ENCODE assay signal across 14 cellular contexts in genomic region chr18:49648811-49649210, GRCh38.
A peak's percentile ranks its signal among the peaks of the same experiment; 100 is the strongest.
DNase-seq lines count a peak whose midpoint lies in the region; ATAC-seq and TF ChIP-seq lines count a peak whose summit lies in the region.
"Had no signal": no experiment of that assay in that cellular context is flagged by ENCODE, and none has a peak within 500 bp of the region (broad histone marks: within the 10 kb centered on the region; RNA-seq: fewer than 3 reads in every experiment).

No MANE protein-coding gene starts in this region.

- TF ChIP-seq CTCF in GM06990 (IDR thresholded peaks at IDR 0.05; ENCODE audit: insufficient read depth, low read length, poor library complexity, severe bottlenecking), result peak; percentile 30
- TF ChIP-seq CTCF in LNCAP (IDR thresholded peaks at IDR 0.05), result peak; percentile 12; the same call in 1 of the 2 replicates
- peak; percentile 66 for TF ChIP-seq CTCF in endodermal cell (conservative IDR thresholded peaks at IDR 0.05)
- peak; percentile 25 for TF ChIP-seq CTCF in osteoblast (IDR thresholded peaks at IDR 0.05; ENCODE audit: extremely low read depth, low read depth, low read length)

- H3K27me3 Mint-ChIP-seq in endodermal cell (ENCODE audit: insufficient read depth), result no peaks in the 10 kb centered on the region
- peaks cover 3% of the 10 kb centered on the region for H3K27me3 Mint-ChIP-seq in activated naive CD4-positive, alpha-beta T cell treated with anti-CD3 and anti-CD28 coated beads, Interleukin-2, amount 10 ng/mL, durations not matched to agents 7 days and 5 days

- no peak overlapping the region for H3K4me3 Mint-ChIP-seq in endodermal cell
- H3K4me3 Mint-ChIP-seq in activated naive CD4-positive, alpha-beta T cell treated with anti-CD3 and anti-CD28 coated beads, Interleukin-2, amount 10 ng/mL, durations not matched to agents 7 days and 5 days, result no peak overlapping the region
- H3K4me3 Mint-ChIP-seq: stimulated activated memory B cell treated with anti-CD40 and anti-IgM and Interleukin-4, amounts not matched to agents 10 μg/mL and 1 μg/mL and 100 μg/mL, for 72 hours had no signal

- H3K4me1 Mint-ChIP-seq in endodermal cell, result peaks cover 12% of the 10 kb centered on the region
- no peaks in the 10 kb centered on the region for H3K4me1 Mint-ChIP-seq in activated naive CD4-positive, alpha-beta T cell treated with anti-CD3 and anti-CD28 coated beads, Interleukin-2, amount 10 ng/mL, durations not matched to agents 7 days and 5 days
- H3K4me1 Mint-ChIP-seq: stimulated activated memory B cell treated with anti-CD40 and anti-IgM and Interleukin-4, amounts not matched to agents 10 μg/mL and 1 μg/mL and 100 μg/mL, for 72 hours had no signal

- DNase-seq in GM06990 (ENCODE audit: extremely low read depth, insufficient read length) (no peak), endodermal cell (peak; percentile 39), osteoblast (ENCODE audit: insufficient read length, low spot score, missing footprints) (no peak), HK-2 (ENCODE audit: unreplicated experiment) (no peak), glomerular visceral epithelial cell (ENCODE audit: extremely low spot score) (no peak)
- DNase-seq in activated naive CD4-positive, alpha-beta T cell treated with anti-CD3 and anti-CD28 coated beads, Interleukin-2, amount 10 ng/mL, durations not matched to agents 7 days and 5 days, result no peak
- DNase-seq: activated T-cell treated with anti-CD3 and anti-CD28 coated beads, Interleukin-2, amount 50 U/mL, for 1 hour; HCEC 1CT; retina; stimulated activated CD4-positive, alpha-beta T cell treated with anti-CD3 and anti-CD28 coated beads, Interleukin-4, amount 100 ng/mL, for 4 hours had no signal

- H3K27ac ChIP-seq in endodermal cell (ENCODE audit: low read depth, low read length) (no peak overlapping the region), osteoblast (ENCODE audit: low read depth, low read length) (no peak overlapping the region)
- H3K27ac ChIP-seq: BLaER1 treated with 17β-estradiol and CSF1 and Interleukin-3, amounts not matched to agents 10 nM and 100 nM had no signal

- 100% methylated on average over 2 to 3 of the region's 3 CpGs for WGBS in endodermal cell (ENCODE audit: insufficient coverage in 1 of 2, insufficient read length in 1 of 2), 2 experiments

- ATAC-seq in GM21390 (IDR thresholded peaks at IDR 0.05; ENCODE audit: unreplicated experiment), result no peak
- ATAC-seq: stimulated activated memory B cell treated with anti-CD40 and anti-IgM and Interleukin-4, amounts not matched to agents 10 μg/mL and 1 μg/mL and 100 μg/mL, for 72 hours had no signal

- H3K27me3 ChIP-seq in GM06990 (replicated peaks; ENCODE audit: control insufficient read depth, insufficient read depth, low read length) (no peaks in the 10 kb centered on the region), endodermal cell (ENCODE audit: control insufficient read depth, insufficient read depth, low read length, poor library complexity, severe bottlenecking) (no peaks in the 10 kb centered on the region), osteoblast (ENCODE audit: insufficient read depth, low read length) (no peaks in the 10 kb centered on the region)
- H3K27me3 ChIP-seq: BLaER1 treated with 17β-estradiol and CSF1 and Interleukin-3, amounts not matched to agents 10 nM and 100 nM had no signal

- H3K79me2 ChIP-seq in osteoblast (ENCODE audit: insufficient read depth, low read length), result no peaks in the 10 kb centered on the region

- H3K9me3 Mint-ChIP-seq in endodermal cell, result no peaks in the 10 kb centered on the region
- no peaks in the 10 kb centered on the region for H3K9me3 Mint-ChIP-seq in activated naive CD4-positive, alpha-beta T cell treated with anti-CD3 and anti-CD28 coated beads, Interleukin-2, amount 10 ng/mL, durations not matched to agents 7 days and 5 days
- H3K9me3 Mint-ChIP-seq: stimulated activated memory B cell treated with anti-CD40 and anti-IgM and Interleukin-4, amounts not matched to agents 10 μg/mL and 1 μg/mL and 100 μg/mL, for 72 hours had no signal

- H3K9me3 ChIP-seq in endodermal cell (ENCODE audit: control insufficient read depth, low read length), result no peaks in the 10 kb centered on the region
- H3K9me3 ChIP-seq in osteoblast (ENCODE audit: low read depth, low read length), result no peaks in the 10 kb centered on the region
- H3K9me3 ChIP-seq: BLaER1 treated with 17β-estradiol and CSF1 and Interleukin-3, amounts not matched to agents 10 nM and 100 nM had no signal

- no peaks in the 10 kb centered on the region for H3K4me1 ChIP-seq in endodermal cell (ENCODE audit: control insufficient read depth, insufficient read depth, low read length)
- peaks cover 24% of the 10 kb centered on the region for H3K4me1 ChIP-seq in osteoblast (ENCODE audit: insufficient read depth, low read length)
- H3K4me1 ChIP-seq: BLaER1 treated with 17β-estradiol and CSF1 and Interleukin-3, amounts not matched to agents 10 nM and 100 nM had no signal

- H3K9ac ChIP-seq in endodermal cell (ENCODE audit: extremely low read depth, low read length, poor library complexity, severe bottlenecking), result no peak overlapping the region
- H3K9ac ChIP-seq: BLaER1 treated with 17β-estradiol and CSF1 and Interleukin-3, amounts not matched to agents 10 nM and 100 nM had no signal

- no peaks in the 10 kb centered on the region for H3K36me3 ChIP-seq in GM06990 (ENCODE audit: control insufficient read depth, insufficient read depth, low read length)
- H3K36me3 ChIP-seq in endodermal cell (ENCODE audit: control insufficient read depth, insufficient read depth, low read length), result no peaks in the 10 kb centered on the region
- H3K36me3 ChIP-seq in osteoblast (ENCODE audit: insufficient read depth, low read length), result no peaks in the 10 kb centered on the region
- H3K36me3 ChIP-seq: BLaER1 treated with 17β-estradiol and CSF1 and Interleukin-3, amounts not matched to agents 10 nM and 100 nM had no signal

- H4K20me1 ChIP-seq in osteoblast (ENCODE audit: insufficient read depth, low read length), result no peaks in the 10 kb centered on the region
- H4K20me1 ChIP-seq: BLaER1 treated with 17β-estradiol and CSF1 and Interleukin-3, amounts not matched to agents 10 nM and 100 nM had no signal

- H3K4me2 ChIP-seq in osteoblast (ENCODE audit: insufficient read depth, low read length), result no peak overlapping the region
- H3K4me2 ChIP-seq: BLaER1 treated with 17β-estradiol and CSF1 and Interleukin-3, amounts not matched to agents 10 nM and 100 nM had no signal

- no peaks in the 10 kb centered on the region for H3K36me3 Mint-ChIP-seq in endodermal cell (ENCODE audit: low read depth)
- no peaks in the 10 kb centered on the region for H3K36me3 Mint-ChIP-seq in activated naive CD4-positive, alpha-beta T cell treated with anti-CD3 and anti-CD28 coated beads, Interleukin-2, amount 10 ng/mL, durations not matched to agents 7 days and 5 days
- H3K36me3 Mint-ChIP-seq: stimulated activated memory B cell treated with anti-CD40 and anti-IgM and Interleukin-4, amounts not matched to agents 10 μg/mL and 1 μg/mL and 100 μg/mL, for 72 hours had no signal

- H2AFZ ChIP-seq in osteoblast (ENCODE audit: low read length), result no peak overlapping the region

- no peak overlapping the region for H3K27ac Mint-ChIP-seq in endodermal cell
- H3K27ac Mint-ChIP-seq in activated naive CD4-positive, alpha-beta T cell treated with anti-CD3 and anti-CD28 coated beads, Interleukin-2, amount 10 ng/mL, durations not matched to agents 7 days and 5 days, result no peak overlapping the region
- H3K27ac Mint-ChIP-seq: stimulated activated memory B cell treated with anti-CD40 and anti-IgM and Interleukin-4, amounts not matched to agents 10 μg/mL and 1 μg/mL and 100 μg/mL, for 72 hours had no signal

- H3K4me3 ChIP-seq in GM06990 (replicated peaks; ENCODE audit: low read depth, low read length) (no peak overlapping the region), endodermal cell (ENCODE audit: low read length) (no peak overlapping the region), osteoblast (ENCODE audit: insufficient read depth, low read length) (no peak overlapping the region)
- H3K4me3 ChIP-seq: BLaER1 treated with 17β-estradiol and CSF1 and Interleukin-3, amounts not matched to agents 10 nM and 100 nM had no signal

- CTCF ChIA-PET in activated naive CD4-positive, alpha-beta T cell treated with anti-CD3 and anti-CD28 coated beads, Interleukin-2, amount 10 ng/mL, durations not matched to agents 7 days and 5 days (lab: Charles Lee), result interaction anchor here (0.9 kb wide), 1 partner anchor 212 kb away, joined by 3 read pairs; no protein-coding TSS in a partner anchor

Comparison
In these comparisons a context has a peak if more than half of its experiments do, and no peak if none do; other contexts are left out.
1. CTCF ChIP-seq: peak in every context shown above with its lines; median percentile 66 in endodermal cell; 30 in GM06990; 25 in osteoblast; 12 in LNCAP.